In genomic region chr11:108237058-108237481, GRCh38 we compare ENCODE assay signal across 9 cellular contexts. TPM values are rescaled to one million over a fixed set of nuclear protein-coding genes. Genes with fewer than 3 reads are reported as not detected.
DNase-seq lines count a peak whose midpoint lies in the region; ATAC-seq, FAIRE-seq and TF ChIP-seq lines count a peak whose summit lies in the region.
"Had no signal": no experiment of that assay in that cellular context is flagged by ENCODE, and none has a peak within 500 bp of the region (broad histone marks: within the 10 kb centered on the region; RNA-seq: fewer than 3 reads in every experiment).

No MANE protein-coding gene starts in this region.

- POLR2A ChIA-PET in MCF 10A (lab: Yijun Ruan, JAX), result interaction anchor here (1.1 to 3.2 kb wide), 3 partner anchors 9 to 43 kb away, joined by 3 to 23 read pairs (median 3); partner anchors contain the start of genes ATM and NPAT
- POLR2A ChIA-PET in activated CD4-positive, alpha-beta memory T cell treated with anti-CD3 and anti-CD28 coated beads for 36 hours (lab: Charles Lee), result interaction anchor here (1.2 to 2.6 kb wide), 3 partner anchors 9 to 40 kb away, joined by 3 to 62 read pairs (median 4); partner anchors contain the start of genes ATM and NPAT

- FAIRE-seq in GM19239 (lab: Jason Lieb, UNC), result no peak

- H3K4me3 ChIP-seq in breast epithelium (no peak overlapping the region), upper lobe of left lung (no peak overlapping the region)

- peaks cover 7% of the 10 kb centered on the region for H3K4me1 Mint-ChIP-seq in MCF 10A (ENCODE audit: insufficient read depth, unreplicated experiment)
- H3K4me1 Mint-ChIP-seq in activated CD4-positive, alpha-beta memory T cell treated with anti-CD3 and anti-CD28 coated beads for 36 hours (ENCODE audit: low read depth), result peaks cover 72% of the 10 kb centered on the region

- peak overlapping the region; percentile 6 for H3K27ac Mint-ChIP-seq in MCF 10A (ENCODE audit: low read depth, unreplicated experiment)
- peak overlapping the region; percentile 76 for H3K27ac Mint-ChIP-seq in activated CD4-positive, alpha-beta memory T cell treated with anti-CD3 and anti-CD28 coated beads for 36 hours

- ATAC-seq in HG03095 (IDR thresholded peaks at IDR 0.05; ENCODE audit: unreplicated experiment) (peak; percentile 26), upper lobe of left lung (ENCODE audit: low FRiP score in 2 of 2) (no peak)

- TF ChIP-seq CTCF in MCF 10A (IDR thresholded peaks at IDR 0.05; ENCODE audit: unreplicated experiment) (no peak), breast epithelium (IDR thresholded peaks at IDR 0.05) (no peak), upper lobe of left lung (IDR thresholded peaks at IDR 0.05) (no peak)

- no peaks in the 10 kb centered on the region for H3K4me1 ChIP-seq in breast epithelium
- H3K4me1 ChIP-seq in upper lobe of left lung, result peaks cover 6 to 17% (median 14%) of the 10 kb centered on the region in 4 donors

- H3K27ac ChIP-seq in breast epithelium (no peak overlapping the region), upper lobe of left lung (peak overlapping the region in 3 of 4 donors; percentile 45 to 82 (median 75))

- no peaks in the 10 kb centered on the region for H3K27me3 Mint-ChIP-seq in MCF 10A (ENCODE audit: insufficient read depth, unreplicated experiment)
- no peaks in the 10 kb centered on the region for H3K27me3 Mint-ChIP-seq in activated CD4-positive, alpha-beta memory T cell treated with anti-CD3 and anti-CD28 coated beads for 36 hours

- CTCF ChIA-PET in MCF 10A (lab: Yijun Ruan, JAX), result interaction anchor here (0.6 to 1.4 kb wide), 2 partner anchors 14 to 420 kb away, joined by 4 to 6 read pairs; no protein-coding TSS in a partner anchor
- CTCF ChIA-PET in activated CD4-positive, alpha-beta memory T cell treated with anti-CD3 and anti-CD28 coated beads for 36 hours (lab: Charles Lee), result interaction anchor here (0.6 to 3.3 kb wide), 8 partner anchors 8 to 482 kb away, joined by 3 to 19 read pairs (median 4); partner anchors contain the start of genes ATM and NPAT

- H3K36me3 ChIP-seq in breast epithelium (peaks cover 18% of the 10 kb centered on the region), upper lobe of left lung (peaks cover 0 to 33% (median 5%) of the 10 kb centered on the region in 4 donors)

- no peaks in the 10 kb centered on the region for H3K9me3 Mint-ChIP-seq in MCF 10A (ENCODE audit: unreplicated experiment)
- H3K9me3 Mint-ChIP-seq in activated CD4-positive, alpha-beta memory T cell treated with anti-CD3 and anti-CD28 coated beads for 36 hours, result no peaks in the 10 kb centered on the region

- BruUV-seq in MCF 10A (replicated peaks; lab: Mats Ljungman, UMichigan), result no TSS peak

- H3K27me3 ChIP-seq in breast epithelium, result no peaks in the 10 kb centered on the region
- no peaks in the 10 kb centered on the region for H3K27me3 ChIP-seq in upper lobe of left lung

- intact Hi-C loops in MCF 10A (cut with micrococcal nuclease) (no loop called here), breast epithelium (cut with DNase I; ENCODE audit: low total_unique reads) (no loop called here)
- intact Hi-C loops in activated CD4-positive, alpha-beta memory T cell treated with anti-CD3 and anti-CD28 coated beads for 36 hours (cut with micrococcal nuclease), result loop anchor here (1.0 to 5.0 kb wide), 3 partner anchors 35 to 384 kb away; no protein-coding TSS in a partner anchor

- TF ChIP-seq POLR2A in breast epithelium (IDR thresholded peaks at IDR 0.05) (no peak), upper lobe of left lung (IDR thresholded peaks at IDR 0.05) (no peak)

- DNase-seq in MCF 10A (ENCODE audit: unreplicated experiment) (no peak), breast epithelium (ENCODE audit: low spot score in 2 of 2) (no peak), upper lobe of left lung (no peak), GM19239 (ENCODE audit: insufficient read length, low spot score) (no peak), GOT3 (lab: John Stamatoyannopoulos, UW) (no peak)
- no peak for DNase-seq in activated CD4-positive, alpha-beta memory T cell treated with anti-CD3 and anti-CD28 coated beads for 36 hours
- DNase-seq in activated CD8-positive, alpha-beta memory T cell treated with anti-CD3 and anti-CD28 coated beads for 24 hours, result no peak
- DNase-seq: mammary epithelial cell had no signal

- WGBS in upper lobe of left lung, 2 donors, result 85 to 96% methylated on average over 1 of the region's 1 CpG

- H3K4me3 Mint-ChIP-seq in MCF 10A (ENCODE audit: unreplicated experiment), result no peak overlapping the region
- H3K4me3 Mint-ChIP-seq in activated CD4-positive, alpha-beta memory T cell treated with anti-CD3 and anti-CD28 coated beads for 36 hours, result peak overlapping the region; percentile 31

- H3K9me3 ChIP-seq in breast epithelium, result no peaks in the 10 kb centered on the region
- H3K9me3 ChIP-seq in upper lobe of left lung, result no peaks in the 10 kb centered on the region

- TF ChIP-seq EP300 in upper lobe of left lung (IDR thresholded peaks at IDR 0.05), result no peak

- peaks cover 64% of the 10 kb centered on the region for H3K36me3 Mint-ChIP-seq in MCF 10A (ENCODE audit: insufficient read depth, unreplicated experiment)
- H3K36me3 Mint-ChIP-seq in activated CD4-positive, alpha-beta memory T cell treated with anti-CD3 and anti-CD28 coated beads for 36 hours, result peaks cover 18% of the 10 kb centered on the region

RNA-seq across cellular contexts. Expression of gene ATM, which starts 14.2 kb away (rescaled TPM):
- total RNA-seq in MCF 10A (2022) (70.6 and 73.6 TPM in 2 replicates), breast epithelium (100 to 1,000 TPM in 1 of 3 donors, 10 to 100 TPM in 2; 84.7 to 117 (median 91.4) TPM), upper lobe of left lung (100 to 1,000 TPM in 2 of 6 donors, 10 to 100 TPM in 4; 37.9 to 248 (median 62.6) TPM)
- total RNA-seq in activated CD4-positive, alpha-beta memory T cell treated with anti-CD3 and anti-CD28 coated beads for 36 hours, result 10 to 100 TPM; 31.3 to 31.6 TPM

RNA-seq across cellular contexts. Expression of gene NPAT, which starts 14.6 kb away (rescaled TPM):
- total RNA-seq in MCF 10A (2022) (10.2 and 11.0 TPM in 2 replicates), breast epithelium (10 to 100 TPM; 13.6 to 26.8 (median 21.6) TPM), upper lobe of left lung (10 to 100 TPM in 4 of 6 donors, 1 to 10 TPM in 2; 9.5 to 21.3 (median 12.8) TPM)
- 10 to 100 TPM; 28.7 to 29.2 TPM for total RNA-seq in activated CD4-positive, alpha-beta memory T cell treated with anti-CD3 and anti-CD28 coated beads for 36 hours

Comparison
In these comparisons a context has a peak if more than half of its experiments do, and no peak if none do; other contexts are left out.
1. H3K27ac ChIP-seq: peak in upper lobe of left lung (3 of 4); none in breast epithelium (0 of 2).